In genomic region chr13:109628251-109628699, GRCh38 we compare ENCODE assay signal across 16 cellular contexts.
DNase-seq lines count a peak whose midpoint lies in the region; ATAC-seq and TF ChIP-seq lines count a peak whose summit lies in the region.
"Had no signal": no experiment of that assay in that cellular context is flagged by ENCODE, and none has a peak within 500 bp of the region (broad histone marks: within the 10 kb centered on the region; RNA-seq: fewer than 3 reads in every experiment).

No MANE protein-coding gene starts in this region.

- no peaks in the 10 kb centered on the region for H3K9me3 ChIP-seq in upper lobe of right lung
- H3K9me3 ChIP-seq: HAP-1, prostate gland, upper lobe of left lung had no signal

- H3K27ac Mint-ChIP-seq in GM23338 = no peak overlapping the region
- H3K27ac Mint-ChIP-seq: activated T-helper 1 cell treated with anti-CD3 and anti-CD28 coated beads, Interleukin-12 subunit alpha, Interleukin-12 subunit beta, Interleukin-2, Interleukin-4 antibody, amounts not matched to agents 30 ng/mL and 10 ng/mL and 1 ng/mL, durations not matched to agents 14 hours and 24 hours and 36 hours had no signal

- no peaks in the 10 kb centered on the region for H3K9me3 Mint-ChIP-seq in GM23338

- H2AFZ ChIP-seq in GM23338 = peak overlapping the region; percentile 74

- intact Hi-C loops in upper lobe of right lung (cut with DNase I) = no loop called here

- no peaks in the 10 kb centered on the region for H3K27me3 ChIP-seq in GM23338 (ENCODE audit: insufficient read depth)
- no peaks in the 10 kb centered on the region for H3K27me3 ChIP-seq in foreskin keratinocyte
- no peaks in the 10 kb centered on the region for H3K27me3 ChIP-seq in upper lobe of right lung
- H3K27me3 ChIP-seq: upper lobe of left lung had no signal

- H3K4me3 ChIP-seq in GM23338 (no peak overlapping the region), upper lobe of right lung (no peak overlapping the region)
- H3K4me3 ChIP-seq: HAP-1, prostate gland, upper lobe of left lung had no signal

- no peaks in the 10 kb centered on the region for H4K20me1 ChIP-seq in GM23338 (replicated peaks; ENCODE audit: insufficient read depth)

- H3K4me1 ChIP-seq in GM23338 (ENCODE audit: insufficient read depth) = 0 out of 2 replicates have a peak, but pooled peaks cover 5% of the 10 kb centered on the region
- H3K4me1 ChIP-seq in foreskin keratinocyte = peaks cover 3% of the 10 kb centered on the region
- no peaks in the 10 kb centered on the region for H3K4me1 ChIP-seq in upper lobe of right lung
- H3K4me1 ChIP-seq: HAP-1, prostate gland had no signal

- H3K36me3 ChIP-seq in GM23338 (ENCODE audit: insufficient read depth) = no peaks in the 10 kb centered on the region
- H3K36me3 ChIP-seq in upper lobe of right lung = no peaks in the 10 kb centered on the region
- H3K36me3 ChIP-seq: HAP-1, prostate gland, upper lobe of left lung had no signal

- H3K4me2 ChIP-seq in GM23338 = no peak overlapping the region

- ATAC-seq in GM23338 (no peak), foreskin keratinocyte (peak; percentile 87), upper lobe of right lung (peak; percentile 33)

- H3K27me3 Mint-ChIP-seq in GM23338 (ENCODE audit: insufficient read depth, low read depth, poor library complexity) = peaks cover 3% of the 10 kb centered on the region

- H3K79me2 ChIP-seq in GM23338 (replicated peaks; ENCODE audit: insufficient read depth) = no peaks in the 10 kb centered on the region

- no peak for TF ChIP-seq CTCF in GM23338 (conservative IDR thresholded peaks at IDR 0.05; ENCODE audit: low read depth in 2 of 2)
- no peak for TF ChIP-seq CTCF in foreskin keratinocyte (conservative IDR thresholded peaks at IDR 0.05)
- TF ChIP-seq CTCF in upper lobe of right lung (IDR thresholded peaks at IDR 0.05) = no peak

- DNase-seq in GM23338 (ENCODE audit: low spot score) (no peak), amniotic epithelial cell (ENCODE audit: low read depth) (peak; percentile 51), foreskin keratinocyte (peak; percentile 56 to 80), upper lobe of right lung (no peak), dedifferentiated amniotic fluid mesenchymal stem cell (ENCODE audit: extremely low spot score) (no peak), NCI-H128 (lab: John Stamatoyannopoulos, UW; ENCODE audit: unreplicated experiment) (no peak), SK-N-DZ (ENCODE audit: low spot score) (no peak)
- DNase-seq: GF-D8; NCI-H1694 treated with DMSO at 0.1 percent for 48 hours; NCI-H69; stimulated activated CD4-positive, alpha-beta T cell treated with anti-CD3 and anti-CD28 coated beads, Interleukin-2, amount 100 ng/mL, for 48 hours; T-helper 9 cell; upper lobe of left lung had no signal

- H3K27ac ChIP-seq in GM23338 (ENCODE audit: low read depth) = no peak overlapping the region
- H3K27ac ChIP-seq in foreskin keratinocyte = no peak overlapping the region
- no peak overlapping the region for H3K27ac ChIP-seq in upper lobe of right lung
- H3K27ac ChIP-seq: prostate gland, upper lobe of left lung had no signal

- peaks cover 18% of the 10 kb centered on the region for H3K4me1 Mint-ChIP-seq in GM23338

- H3K36me3 Mint-ChIP-seq in GM23338 (ENCODE audit: low read depth) = no peaks in the 10 kb centered on the region

- no peaks in the 10 kb centered on the region for H3K9me2 ChIP-seq in GM23338 (ENCODE audit: insufficient read depth)

- no peak overlapping the region for H3K4me3 Mint-ChIP-seq in GM23338
- H3K4me3 Mint-ChIP-seq: activated T-helper 1 cell treated with anti-CD3 and anti-CD28 coated beads, Interleukin-12 subunit alpha, Interleukin-12 subunit beta, Interleukin-2, Interleukin-4 antibody, amounts not matched to agents 30 ng/mL and 10 ng/mL and 1 ng/mL, durations not matched to agents 14 hours and 24 hours and 36 hours had no signal

- H3F3A ChIP-seq in GM23338 (replicated peaks; ENCODE audit: low read depth) = no peaks in the 10 kb centered on the region

TF ChIP-seq in GM23338, 12 proteins besides CTCF, POLR2A, EP300 and RAD21:
- TF ChIP-seq ZNF114 (CRISPR knock-in tag; IDR thresholded peaks at IDR 0.05) (no peak), EZH2 (IDR thresholded peaks at IDR 0.05; ENCODE audit: low read depth, unreplicated experiment) (no peak), CREB1 (CRISPR knock-in tag; IDR thresholded peaks at IDR 0.05; ENCODE audit: low read depth) (no peak), JUNB (IDR thresholded peaks at IDR 0.05; ENCODE audit: unreplicated experiment) (no peak), STAT1 (IDR thresholded peaks at IDR 0.05; ENCODE audit: unreplicated experiment) (no peak), ZNF462 (CRISPR knock-in tag; IDR thresholded peaks at IDR 0.05) (no peak), NANOG (IDR thresholded peaks at IDR 0.05; ENCODE audit: borderline replicate concordance) (no peak)
TF ChIP-seq in GM23338: peak in this region for 0.

Comparison
In these comparisons a context has a peak if more than half of its experiments do, and no peak if none do; other contexts are left out.
1. DNase-seq: peak in amniotic epithelial cell (single experiment) and foreskin keratinocyte (2 of 2); none in GM23338 (single experiment), upper lobe of right lung (single experiment), dedifferentiated amniotic fluid mesenchymal stem cell (single experiment), NCI-H128 (single experiment) and SK-N-DZ (single experiment).